ENCODE assay signal across 19 cellular contexts in genomic region chr6:1326535-1327121, GRCh38. TPM values are rescaled to one million over a fixed set of nuclear protein-coding genes. Genes with fewer than 3 reads are reported as not detected.
DNase-seq lines count a peak whose midpoint lies in the region; ATAC-seq and TF ChIP-seq lines count a peak whose summit lies in the region.
"Had no signal": no experiment of that assay in that cellular context is flagged by ENCODE, and none has a peak within 500 bp of the region (broad histone marks: within the 10 kb centered on the region; RNA-seq: fewer than 3 reads in every experiment).

No MANE protein-coding gene starts in this region.

- H3K79me2 ChIP-seq in fibroblast of lung (ENCODE audit: control insufficient read depth, insufficient read depth, low read length), result no peaks in the 10 kb centered on the region
- H3K79me2 ChIP-seq in osteoblast (ENCODE audit: insufficient read depth, low read length), result no peaks in the 10 kb centered on the region
- H3K79me2 ChIP-seq in mesendoderm (ENCODE audit: control insufficient read depth, insufficient read depth, low read length), result no peaks in the 10 kb centered on the region

- peak overlapping the region; percentile 40 to 75 (median 56) for H3K4me2 ChIP-seq in BLaER1 treated with 17β-estradiol and CSF1 and Interleukin-3, amounts not matched to agents 10 nM and 100 nM
- H3K4me2 ChIP-seq in fibroblast of lung (ENCODE audit: extremely low read depth, insufficient read depth, low read length), result peak overlapping the region; percentile 30
- no peak overlapping the region for H3K4me2 ChIP-seq in osteoblast (ENCODE audit: insufficient read depth, low read length)
- H3K4me2 ChIP-seq in mesendoderm (ENCODE audit: low read length), result no peak overlapping the region

- no peak overlapping the region for H3K9ac ChIP-seq in BLaER1 treated with 17β-estradiol and CSF1 and Interleukin-3, amounts not matched to agents 10 nM and 100 nM
- H3K9ac ChIP-seq in fibroblast of lung (ENCODE audit: insufficient read depth, low read length) (no peak overlapping the region), mesendoderm (ENCODE audit: low read length) (no peak overlapping the region)

- no peaks in the 10 kb centered on the region for H3K79me1 ChIP-seq in mesendoderm (ENCODE audit: low read length)

- no peak overlapping the region for H2BK15ac ChIP-seq in mesendoderm (replicated peaks; ENCODE audit: low read depth)

- no peak overlapping the region for H3K56ac ChIP-seq in mesendoderm (ENCODE audit: low read length)

- H3K4me1 ChIP-seq in BLaER1 treated with 17β-estradiol and CSF1 and Interleukin-3, amounts not matched to agents 10 nM and 100 nM, result peaks cover 9 to 33% (median 14%) of the 10 kb centered on the region in 10 experiments
- H3K4me1 ChIP-seq in fibroblast of lung (ENCODE audit: control insufficient read depth, extremely low read depth, insufficient read depth, low read length), result peaks cover 43% of the 10 kb centered on the region
- peaks cover 14% of the 10 kb centered on the region for H3K4me1 ChIP-seq in osteoblast (ENCODE audit: insufficient read depth, low read length)
- H3K4me1 ChIP-seq in mesendoderm (ENCODE audit: control insufficient read depth, low read depth, low read length), result no peaks in the 10 kb centered on the region
- H3K4me1 ChIP-seq: left ventricle myocardium inferior, sigmoid colon had no signal

- no peak overlapping the region for H4K8ac ChIP-seq in mesendoderm (ENCODE audit: low read depth, low read length)

- no peak overlapping the region for H2AFZ ChIP-seq in fibroblast of lung (ENCODE audit: low read length)
- peak overlapping the region; percentile 50 for H2AFZ ChIP-seq in osteoblast (ENCODE audit: low read length)

- no peak for ATAC-seq in HG03139 (IDR thresholded peaks at IDR 0.05; ENCODE audit: unreplicated experiment)

- DNase-seq in NB4 (ENCODE audit: low read depth), result peak; percentile 58
- DNase-seq in fibroblast of lung (ENCODE audit: low read depth in 2 of 2), result peak in 1 of 2 donors; percentile 44
- no peak for DNase-seq in osteoblast (ENCODE audit: insufficient read length, low spot score, missing footprints)
- no peak for DNase-seq in activated gamma-delta T cell (lab: John Stamatoyannopoulos, UW)
- DNase-seq in mesendoderm, result no peak
- DNase-seq: activated CD4-positive, alpha-beta T cell treated with anti-CD3 and anti-CD28 coated beads, Interleukin-2, amount 50 U/mL, for 48 hours; activated gamma-delta T cell treated with Interleukin-2 at 50 U/mL for 16 hours; CD8-positive, alpha-beta memory T cell; immature natural killer cell; Kasumi-1; left ventricle myocardium inferior; NCI-H2081; sigmoid colon; substantia nigra had no signal

- H3K36me3 ChIP-seq in BLaER1 treated with 17β-estradiol and CSF1 and Interleukin-3, amounts not matched to agents 10 nM and 100 nM, result no peaks in the 10 kb centered on the region; a peak in 1 of 22 replicates
- H3K36me3 ChIP-seq in fibroblast of lung (ENCODE audit: control insufficient read depth, insufficient read depth, low read length) (no peaks in the 10 kb centered on the region), osteoblast (ENCODE audit: insufficient read depth, low read length) (no peaks in the 10 kb centered on the region), mesendoderm (ENCODE audit: control insufficient read depth, insufficient read depth, low read length) (no peaks in the 10 kb centered on the region)
- H3K36me3 ChIP-seq: left ventricle myocardium inferior, sigmoid colon had no signal

- no peak overlapping the region for H3K4me3 ChIP-seq in BLaER1 treated with 17β-estradiol and CSF1 and Interleukin-3, amounts not matched to agents 10 nM and 100 nM
- H3K4me3 ChIP-seq in NB4 (ENCODE audit: low read depth, low read length), result no peak overlapping the region
- H3K4me3 ChIP-seq in fibroblast of lung (replicated peaks in 1 of 4; ENCODE audit: control extremely low read depth in 1 of 4, insufficient read depth in 1 of 4, low read depth in 3 of 4, low read length in 4 of 4), result no peak overlapping the region
- H3K4me3 ChIP-seq in osteoblast (ENCODE audit: insufficient read depth, low read length), result no peak overlapping the region
- H3K4me3 ChIP-seq in mesendoderm (ENCODE audit: low read length), result no peak overlapping the region
- H3K4me3 ChIP-seq: coronary artery, left ventricle myocardium inferior, sigmoid colon, SK-N-MC had no signal

- no peak overlapping the region for H2BK120ac ChIP-seq in mesendoderm (ENCODE audit: low read depth, low read length)

- H2BK5ac ChIP-seq in mesendoderm (ENCODE audit: low read length), result no peak overlapping the region

- no peak overlapping the region for H3K4ac ChIP-seq in mesendoderm (ENCODE audit: low read depth, low read length)

- peaks cover 0 to 32% (median 6%) of the 10 kb centered on the region in 11 experiments; a peak in 10 of 22 replicates for H3K27me3 ChIP-seq in BLaER1 treated with 17β-estradiol and CSF1 and Interleukin-3, amounts not matched to agents 10 nM and 100 nM
- H3K27me3 ChIP-seq in fibroblast of lung (ENCODE audit: control insufficient read depth, insufficient read depth, low read length) (no peaks in the 10 kb centered on the region), osteoblast (ENCODE audit: insufficient read depth, low read length) (peaks cover 3% of the 10 kb centered on the region), mesendoderm (ENCODE audit: insufficient read depth, low read length, poor library complexity) (no peaks in the 10 kb centered on the region)

- no peak overlapping the region for H3K18ac ChIP-seq in mesendoderm (ENCODE audit: low read length)

- no peak for TF ChIP-seq POLR2A in NB4 (IDR thresholded peaks at IDR 0.05; ENCODE audit: extremely low read depth, insufficient read length)

- H4K20me1 ChIP-seq in BLaER1 treated with 17β-estradiol and CSF1 and Interleukin-3, amounts not matched to agents 10 nM and 100 nM, result no peaks in the 10 kb centered on the region
- H4K20me1 ChIP-seq in fibroblast of lung (ENCODE audit: control insufficient read depth, extremely low read depth, insufficient read depth, low read length) (no peaks in the 10 kb centered on the region), osteoblast (ENCODE audit: insufficient read depth, low read length) (no peaks in the 10 kb centered on the region)

- WGBS in mesendoderm (ENCODE audit: extremely low coverage, insufficient coverage, low lambda C conversion rate), result no CpG with 5 or more reads among the region's 11 CpGs

- H3K9me3 ChIP-seq in BLaER1 treated with 17β-estradiol and CSF1 and Interleukin-3, amounts not matched to agents 10 nM and 100 nM (replicated peaks in 1 of 11), result peaks cover 24 to 29% (median 26%) of the 10 kb centered on the region in 11 experiments
- H3K9me3 ChIP-seq in fibroblast of lung (ENCODE audit: control insufficient read depth, insufficient read depth, low read depth, low read length), result no peaks in the 10 kb centered on the region
- no peaks in the 10 kb centered on the region for H3K9me3 ChIP-seq in osteoblast (ENCODE audit: low read depth, low read length)

- H4K5ac ChIP-seq in mesendoderm (ENCODE audit: low read length), result no peak overlapping the region

- H3K27ac ChIP-seq in BLaER1 treated with 17β-estradiol and CSF1 and Interleukin-3, amounts not matched to agents 10 nM and 100 nM, result no peak overlapping the region
- H3K27ac ChIP-seq in fibroblast of lung (ENCODE audit: insufficient read depth, low read length) (peak overlapping the region; percentile 83), osteoblast (ENCODE audit: low read depth, low read length) (no peak overlapping the region), mesendoderm (ENCODE audit: low read depth, low read length) (no peak overlapping the region)
- H3K27ac ChIP-seq: coronary artery, left ventricle myocardium inferior, SK-N-MC had no signal

- no peak overlapping the region for H2AK5ac ChIP-seq in mesendoderm (ENCODE audit: low read length)

- H3K23ac ChIP-seq in mesendoderm (ENCODE audit: low read length), result no peak overlapping the region

- TF ChIP-seq CTCF in NB4 (IDR thresholded peaks at IDR 0.05; ENCODE audit: low read depth, low read length) (no peak), fibroblast of lung (conservative IDR thresholded peaks at IDR 0.05 in 1 of 2, IDR thresholded peaks at IDR 0.05 in 1 of 2; ENCODE audit: low read depth in 1 of 2, low read length in 2 of 2) (no peak), osteoblast (IDR thresholded peaks at IDR 0.05; ENCODE audit: extremely low read depth, low read depth, low read length) (no peak)

RNA-seq across cellular contexts. Expression of gene FOXQ1, which starts 14.7 kb away (rescaled TPM):
- total RNA-seq in fibroblast of lung (2.0 and 2.1 TPM in 2 replicates), osteoblast (0.59 and 2.5 TPM in 2 replicates)
- polyA plus RNA-seq in fibroblast of lung, result 1.8 and 1.9 TPM in 2 replicates
- polyA plus RNA-seq in fibroblast of lung (2012), result 1.6 and 2.4 TPM in 2 replicates
- polyA minus RNA-seq in fibroblast of lung (ENCODE audit: low replicate concordance), result 0.37 and 1.1 TPM in 2 replicates
- 0.35 TPM for polyA plus RNA-seq in mesendoderm (2013, experiment 1 of 2)
- polyA plus RNA-seq in mesendoderm (2013, experiment 2 of 2), result 0.28 TPM
- total RNA-seq: CD8-positive, alpha-beta memory T cell; left ventricle myocardium inferior; neural crest cell had no signal
- polyA plus RNA-seq: CD8-positive, alpha-beta memory T cell; immature natural killer cell had no signal

Comparison
In these comparisons a context has a peak if more than half of its experiments do, and no peak if none do; other contexts are left out.
1. H3K4me2 ChIP-seq: peak in BLaER1 treated with 17β-estradiol and CSF1 and Interleukin-3, amounts not matched to agents 10 nM and 100 nM (11 of 11) and fibroblast of lung (single experiment); none in osteoblast (single experiment) and mesendoderm (single experiment).